Comparison of ENCODE assay signal across 1 cellular context in the genomic region with DNA sequence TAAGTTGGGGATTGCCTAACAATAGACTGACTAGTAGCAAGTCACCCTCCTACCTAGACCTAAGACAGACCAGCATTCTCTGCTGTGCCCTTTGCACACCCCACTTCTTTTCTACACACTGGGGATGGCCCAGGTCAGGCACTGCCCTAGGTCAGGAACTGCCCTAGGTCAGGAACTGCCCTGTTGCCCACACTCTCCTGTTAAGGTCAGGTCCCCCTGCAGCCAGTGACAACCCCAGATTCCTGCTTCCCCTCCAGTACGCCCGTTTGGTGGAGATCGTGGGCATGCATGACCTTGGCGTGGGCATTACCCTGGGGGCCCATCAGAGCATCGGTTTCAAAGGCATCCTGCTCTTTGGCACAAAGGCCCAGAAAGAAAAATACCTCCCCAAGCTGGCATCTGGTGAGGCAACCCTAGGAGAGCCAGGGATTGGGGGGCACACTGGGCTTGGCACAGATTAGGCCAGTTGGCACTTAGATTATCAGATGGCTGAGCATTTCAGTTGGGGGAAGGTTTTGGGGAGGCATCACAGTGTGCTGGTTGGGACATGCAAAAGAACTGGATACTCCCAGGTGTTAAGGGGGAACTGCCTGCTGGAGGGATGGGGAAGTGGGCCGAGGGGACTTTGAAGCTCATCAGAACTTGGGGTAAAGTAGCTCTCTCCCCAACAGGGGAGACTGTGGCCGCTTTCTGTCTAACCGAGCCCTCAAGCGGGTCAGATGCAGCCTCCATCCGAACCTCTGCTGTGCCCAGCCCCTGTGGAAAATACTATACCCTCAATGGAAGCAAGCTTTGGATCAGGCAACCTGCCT.
TF ChIP-seq lines count a peak whose summit lies in the region.

No MANE protein-coding gene starts in this region.

TF ChIP-seq in H1, 55 proteins besides CTCF, POLR2A, EP300 and RAD21:
- TF ChIP-seq JUN (IDR thresholded peaks at IDR 0.05; ENCODE audit: low read depth, low read length) (no peak), SIRT6 (IDR thresholded peaks at IDR 0.05; ENCODE audit: low read length) (no peak), POU5F1 (IDR thresholded peaks at IDR 0.05; ENCODE audit: low read depth, low read length) (no peak), POLR2AphosphoS5 (IDR thresholded peaks at IDR 0.05; ENCODE audit: low read depth, low read length) (0 out of 2 replicates have a peak, but pooled peaks have one; percentile 5), RFX5 (IDR thresholded peaks at IDR 0.05; ENCODE audit: borderline replicate concordance, low read depth, low read length) (no peak), TEAD4 (IDR thresholded peaks at IDR 0.05; ENCODE audit: low read depth, low read length) (no peak), PHF8 (conservative IDR thresholded peaks at IDR 0.05; ENCODE audit: low read depth, low read length) (no peak), CTBP2 (IDR thresholded peaks at IDR 0.05; ENCODE audit: borderline replicate concordance, insufficient read depth, insufficient read length, low read length) (no peak), GABPA (IDR thresholded peaks at IDR 0.05; ENCODE audit: borderline replicate concordance, insufficient read depth, low read length) (no peak), TAF7 (optimal IDR thresholded peaks at IDR 0.05; ENCODE audit: borderline replicate concordance, low read depth, low read length) (no peak), KDM1A (IDR thresholded peaks at IDR 0.05; ENCODE audit: borderline replicate concordance, low read length) (no peak), SP4 (IDR thresholded peaks at IDR 0.05; ENCODE audit: low read length) (peak; percentile 11; the same call in 1 of the 2 replicates), RNF2 (IDR thresholded peaks at IDR 0.05; ENCODE audit: borderline replicate concordance, low read depth, low read length, missing control alignments, poor library complexity, severe bottlenecking) (no peak), JUND (IDR thresholded peaks at IDR 0.05; ENCODE audit: low read length) (no peak), ASH2L (IDR thresholded peaks at IDR 0.05; ENCODE audit: low read length) (no peak)
- TF ChIP-seq, protein P1, sequence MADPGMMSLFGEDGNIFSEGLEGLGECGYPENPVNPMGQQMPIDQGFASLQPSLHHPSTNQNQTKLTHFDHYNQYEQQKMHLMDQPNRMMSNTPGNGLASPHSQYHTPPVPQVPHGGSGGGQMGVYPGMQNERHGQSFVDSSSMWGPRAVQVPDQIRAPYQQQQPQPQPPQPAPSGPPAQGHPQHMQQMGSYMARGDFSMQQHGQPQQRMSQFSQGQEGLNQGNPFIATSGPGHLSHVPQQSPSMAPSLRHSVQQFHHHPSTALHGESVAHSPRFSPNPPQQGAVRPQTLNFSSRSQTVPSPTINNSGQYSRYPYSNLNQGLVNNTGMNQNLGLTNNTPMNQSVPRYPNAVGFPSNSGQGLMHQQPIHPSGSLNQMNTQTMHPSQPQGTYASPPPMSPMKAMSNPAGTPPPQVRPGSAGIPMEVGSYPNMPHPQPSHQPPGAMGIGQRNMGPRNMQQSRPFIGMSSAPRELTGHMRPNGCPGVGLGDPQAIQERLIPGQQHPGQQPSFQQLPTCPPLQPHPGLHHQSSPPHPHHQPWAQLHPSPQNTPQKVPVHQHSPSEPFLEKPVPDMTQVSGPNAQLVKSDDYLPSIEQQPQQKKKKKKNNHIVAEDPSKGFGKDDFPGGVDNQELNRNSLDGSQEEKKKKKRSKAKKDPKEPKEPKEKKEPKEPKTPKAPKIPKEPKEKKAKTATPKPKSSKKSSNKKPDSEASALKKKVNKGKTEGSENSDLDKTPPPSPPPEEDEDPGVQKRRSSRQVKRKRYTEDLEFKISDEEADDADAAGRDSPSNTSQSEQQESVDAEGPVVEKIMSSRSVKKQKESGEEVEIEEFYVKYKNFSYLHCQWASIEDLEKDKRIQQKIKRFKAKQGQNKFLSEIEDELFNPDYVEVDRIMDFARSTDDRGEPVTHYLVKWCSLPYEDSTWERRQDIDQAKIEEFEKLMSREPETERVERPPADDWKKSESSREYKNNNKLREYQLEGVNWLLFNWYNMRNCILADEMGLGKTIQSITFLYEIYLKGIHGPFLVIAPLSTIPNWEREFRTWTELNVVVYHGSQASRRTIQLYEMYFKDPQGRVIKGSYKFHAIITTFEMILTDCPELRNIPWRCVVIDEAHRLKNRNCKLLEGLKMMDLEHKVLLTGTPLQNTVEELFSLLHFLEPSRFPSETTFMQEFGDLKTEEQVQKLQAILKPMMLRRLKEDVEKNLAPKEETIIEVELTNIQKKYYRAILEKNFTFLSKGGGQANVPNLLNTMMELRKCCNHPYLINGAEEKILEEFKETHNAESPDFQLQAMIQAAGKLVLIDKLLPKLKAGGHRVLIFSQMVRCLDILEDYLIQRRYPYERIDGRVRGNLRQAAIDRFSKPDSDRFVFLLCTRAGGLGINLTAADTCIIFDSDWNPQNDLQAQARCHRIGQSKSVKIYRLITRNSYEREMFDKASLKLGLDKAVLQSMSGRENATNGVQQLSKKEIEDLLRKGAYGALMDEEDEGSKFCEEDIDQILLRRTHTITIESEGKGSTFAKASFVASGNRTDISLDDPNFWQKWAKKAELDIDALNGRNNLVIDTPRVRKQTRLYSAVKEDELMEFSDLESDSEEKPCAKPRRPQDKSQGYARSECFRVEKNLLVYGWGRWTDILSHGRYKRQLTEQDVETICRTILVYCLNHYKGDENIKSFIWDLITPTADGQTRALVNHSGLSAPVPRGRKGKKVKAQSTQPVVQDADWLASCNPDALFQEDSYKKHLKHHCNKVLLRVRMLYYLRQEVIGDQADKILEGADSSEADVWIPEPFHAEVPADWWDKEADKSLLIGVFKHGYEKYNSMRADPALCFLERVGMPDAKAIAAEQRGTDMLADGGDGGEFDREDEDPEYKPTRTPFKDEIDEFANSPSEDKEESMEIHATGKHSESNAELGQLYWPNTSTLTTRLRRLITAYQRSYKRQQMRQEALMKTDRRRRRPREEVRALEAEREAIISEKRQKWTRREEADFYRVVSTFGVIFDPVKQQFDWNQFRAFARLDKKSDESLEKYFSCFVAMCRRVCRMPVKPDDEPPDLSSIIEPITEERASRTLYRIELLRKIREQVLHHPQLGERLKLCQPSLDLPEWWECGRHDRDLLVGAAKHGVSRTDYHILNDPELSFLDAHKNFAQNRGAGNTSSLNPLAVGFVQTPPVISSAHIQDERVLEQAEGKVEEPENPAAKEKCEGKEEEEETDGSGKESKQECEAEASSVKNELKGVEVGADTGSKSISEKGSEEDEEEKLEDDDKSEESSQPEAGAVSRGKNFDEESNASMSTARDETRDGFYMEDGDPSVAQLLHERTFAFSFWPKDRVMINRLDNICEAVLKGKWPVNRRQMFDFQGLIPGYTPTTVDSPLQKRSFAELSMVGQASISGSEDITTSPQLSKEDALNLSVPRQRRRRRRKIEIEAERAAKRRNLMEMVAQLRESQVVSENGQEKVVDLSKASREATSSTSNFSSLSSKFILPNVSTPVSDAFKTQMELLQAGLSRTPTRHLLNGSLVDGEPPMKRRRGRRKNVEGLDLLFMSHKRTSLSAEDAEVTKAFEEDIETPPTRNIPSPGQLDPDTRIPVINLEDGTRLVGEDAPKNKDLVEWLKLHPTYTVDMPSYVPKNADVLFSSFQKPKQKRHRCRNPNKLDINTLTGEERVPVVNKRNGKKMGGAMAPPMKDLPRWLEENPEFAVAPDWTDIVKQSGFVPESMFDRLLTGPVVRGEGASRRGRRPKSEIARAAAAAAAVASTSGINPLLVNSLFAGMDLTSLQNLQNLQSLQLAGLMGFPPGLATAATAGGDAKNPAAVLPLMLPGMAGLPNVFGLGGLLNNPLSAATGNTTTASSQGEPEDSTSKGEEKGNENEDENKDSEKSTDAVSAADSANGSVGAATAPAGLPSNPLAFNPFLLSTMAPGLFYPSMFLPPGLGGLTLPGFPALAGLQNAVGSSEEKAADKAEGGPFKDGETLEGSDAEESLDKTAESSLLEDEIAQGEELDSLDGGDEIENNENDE (IDR thresholded peaks at IDR 0.05; ENCODE audit: insufficient replicate concordance, low read length) = no peak
- TF ChIP-seq, protein P2, sequence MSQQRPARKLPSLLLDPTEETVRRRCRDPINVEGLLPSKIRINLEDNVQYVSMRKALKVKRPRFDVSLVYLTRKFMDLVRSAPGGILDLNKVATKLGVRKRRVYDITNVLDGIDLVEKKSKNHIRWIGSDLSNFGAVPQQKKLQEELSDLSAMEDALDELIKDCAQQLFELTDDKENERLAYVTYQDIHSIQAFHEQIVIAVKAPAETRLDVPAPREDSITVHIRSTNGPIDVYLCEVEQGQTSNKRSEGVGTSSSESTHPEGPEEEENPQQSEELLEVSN (IDR thresholded peaks at IDR 0.05) = no peak
TF ChIP-seq in H1: peak in this region for 2.
